Comparison of ENCODE assay signal across 10 cellular contexts in genomic region chr1:36300526-36300925, GRCh38. TPM values are rescaled to one million over a fixed set of nuclear protein-coding genes. Genes with fewer than 3 reads are reported as not detected.
A peak's percentile ranks its signal among the peaks of the same experiment; 100 is the strongest.
DNase-seq lines count a peak whose midpoint lies in the region; ATAC-seq and TF ChIP-seq lines count a peak whose summit lies in the region.
"Had no signal": no experiment of that assay in that cellular context is flagged by ENCODE, and none has a peak within 500 bp of the region (broad histone marks: within the 10 kb centered on the region; RNA-seq: fewer than 3 reads in every experiment).

No MANE protein-coding gene starts in this region.

- no peak for DNase-seq in activated naive CD4-positive, alpha-beta T cell treated with anti-CD3 and anti-CD28 coated beads, Interleukin-2, amount 10 ng/mL, durations not matched to agents 7 days and 5 days
- DNase-seq in activated naive CD4-positive, alpha-beta T cell (lab: John Stamatoyannopoulos, UW) = no peak
- DNase-seq in activated naive CD8-positive, alpha-beta T cell treated with anti-CD3 and anti-CD28 coated beads, Interleukin-2, amount 10 ng/mL, durations not matched to agents 7 days and 5 days = no peak
- no peak for DNase-seq in tibial nerve (ENCODE audit: low spot score in 2 of 2)
- DNase-seq in SKM-1 (lab: John Stamatoyannopoulos, UW; ENCODE audit: unreplicated experiment) = no peak
- no peak for DNase-seq in NCI-H1092 (lab: John Stamatoyannopoulos, UW)
- no peak for DNase-seq in foreskin melanocyte

- TF ChIP-seq CTCF in liver (IDR thresholded peaks at IDR 0.05; ENCODE audit: low read depth, low read length, missing input control) (no peak), tibial nerve (IDR thresholded peaks at IDR 0.05) (no peak)

- peaks cover 48% of the 10 kb centered on the region for H3K36me3 Mint-ChIP-seq in activated naive CD4-positive, alpha-beta T cell treated with anti-CD3 and anti-CD28 coated beads, Interleukin-2, amount 10 ng/mL, durations not matched to agents 7 days and 5 days
- peaks cover 29% of the 10 kb centered on the region for H3K36me3 Mint-ChIP-seq in activated naive CD8-positive, alpha-beta T cell treated with anti-CD3 and anti-CD28 coated beads, Interleukin-2, amount 10 ng/mL, durations not matched to agents 7 days and 5 days

- no peak overlapping the region for H3K4me3 ChIP-seq in liver (ENCODE audit: low read depth in 1 of 3, low read length in 3 of 3)
- H3K4me3 ChIP-seq in tibial nerve = no peak overlapping the region
- H3K4me3 ChIP-seq: BLaER1 had no signal

- H3K27me3 Mint-ChIP-seq in activated naive CD4-positive, alpha-beta T cell treated with anti-CD3 and anti-CD28 coated beads, Interleukin-2, amount 10 ng/mL, durations not matched to agents 7 days and 5 days = no peaks in the 10 kb centered on the region
- no peaks in the 10 kb centered on the region for H3K27me3 Mint-ChIP-seq in activated naive CD8-positive, alpha-beta T cell treated with anti-CD3 and anti-CD28 coated beads, Interleukin-2, amount 10 ng/mL, durations not matched to agents 7 days and 5 days
- H3K27me3 Mint-ChIP-seq: progenitor cell of endocrine pancreas had no signal

- H3K36me3 ChIP-seq in liver (ENCODE audit: control insufficient read depth in 4 of 4, insufficient read depth in 3 of 4, low read depth in 1 of 4, low read length in 3 of 4) (peaks cover 18 to 69% (median 55%) of the 10 kb centered on the region in 4 donors), tibial nerve (peaks cover 10 to 87% (median 13%) of the 10 kb centered on the region in 3 donors)

- H3K4me3 Mint-ChIP-seq in activated naive CD4-positive, alpha-beta T cell treated with anti-CD3 and anti-CD28 coated beads, Interleukin-2, amount 10 ng/mL, durations not matched to agents 7 days and 5 days = no peak overlapping the region
- H3K4me3 Mint-ChIP-seq in activated naive CD8-positive, alpha-beta T cell treated with anti-CD3 and anti-CD28 coated beads, Interleukin-2, amount 10 ng/mL, durations not matched to agents 7 days and 5 days = no peak overlapping the region

- no peak for TF ChIP-seq POLR2A in tibial nerve (IDR thresholded peaks at IDR 0.05)

- peak overlapping the region; percentile 8 for H3K27ac Mint-ChIP-seq in activated naive CD4-positive, alpha-beta T cell treated with anti-CD3 and anti-CD28 coated beads, Interleukin-2, amount 10 ng/mL, durations not matched to agents 7 days and 5 days
- H3K27ac Mint-ChIP-seq in activated naive CD8-positive, alpha-beta T cell treated with anti-CD3 and anti-CD28 coated beads, Interleukin-2, amount 10 ng/mL, durations not matched to agents 7 days and 5 days = peak overlapping the region; percentile 2

- H3K9ac ChIP-seq in liver (ENCODE audit: low read depth in 1 of 2, low read length in 2 of 2) = no peak overlapping the region
- H3K9ac ChIP-seq: BLaER1 had no signal

- CTCF ChIA-PET in activated naive CD4-positive, alpha-beta T cell treated with anti-CD3 and anti-CD28 coated beads, Interleukin-2, amount 10 ng/mL, durations not matched to agents 7 days and 5 days (lab: Charles Lee) = interaction anchor here (0.7 to 2.2 kb wide), 9 partner anchors 8 to 151 kb away, joined by 3 to 7 read pairs (median 4); partner anchors contain the start of gene TRAPPC3

- no peak for TF ChIP-seq RAD21 in liver (IDR thresholded peaks at IDR 0.05)

- H3K27me3 ChIP-seq in liver (ENCODE audit: control insufficient read depth in 4 of 4, insufficient read depth in 4 of 4, low read length in 3 of 4) (no peaks in the 10 kb centered on the region), tibial nerve (no peaks in the 10 kb centered on the region)
- H3K27me3 ChIP-seq: BLaER1 had no signal

- H3K27ac ChIP-seq in liver (ENCODE audit: low read depth in 1 of 2, low read length in 2 of 2) (peak overlapping the region; percentile 61 to 75), tibial nerve (peak overlapping the region in 3 of 4 donors; percentile 8 to 40 (median 17))
- H3K27ac ChIP-seq: BLaER1 had no signal

- POLR2A ChIA-PET in activated naive CD8-positive, alpha-beta T cell treated with anti-CD3 and anti-CD28 coated beads, Interleukin-2, amount 10 ng/mL, durations not matched to agents 7 days and 5 days (lab: Charles Lee) = no interaction called here

- H3K9me3 ChIP-seq in liver (ENCODE audit: control insufficient read depth in 4 of 4, low read length in 3 of 4) (no peaks in the 10 kb centered on the region), tibial nerve (no peaks in the 10 kb centered on the region)
- H3K9me3 ChIP-seq: BLaER1 had no signal

- H3K4me1 Mint-ChIP-seq in activated naive CD4-positive, alpha-beta T cell treated with anti-CD3 and anti-CD28 coated beads, Interleukin-2, amount 10 ng/mL, durations not matched to agents 7 days and 5 days = peaks cover 16% of the 10 kb centered on the region
- H3K4me1 Mint-ChIP-seq in activated naive CD8-positive, alpha-beta T cell treated with anti-CD3 and anti-CD28 coated beads, Interleukin-2, amount 10 ng/mL, durations not matched to agents 7 days and 5 days = peaks cover 12% of the 10 kb centered on the region

- H3K9me3 Mint-ChIP-seq in activated naive CD4-positive, alpha-beta T cell treated with anti-CD3 and anti-CD28 coated beads, Interleukin-2, amount 10 ng/mL, durations not matched to agents 7 days and 5 days = no peaks in the 10 kb centered on the region
- no peaks in the 10 kb centered on the region for H3K9me3 Mint-ChIP-seq in activated naive CD8-positive, alpha-beta T cell treated with anti-CD3 and anti-CD28 coated beads, Interleukin-2, amount 10 ng/mL, durations not matched to agents 7 days and 5 days

- TF ChIP-seq EP300 in tibial nerve (IDR thresholded peaks at IDR 0.05) = no peak

- H3K4me1 ChIP-seq in liver (ENCODE audit: control insufficient read depth in 4 of 4, insufficient read depth in 4 of 4, low read length in 3 of 4) (peaks cover 0 to 2% (median under 1%) of the 10 kb centered on the region in 4 donors), tibial nerve (peaks cover 0 to 18% (median under 1%) of the 10 kb centered on the region in 4 donors)

- 90% methylated on average over 1 of the region's 1 CpG for WGBS in liver
- WGBS in tibial nerve, 2 donors = 86 to 92% methylated on average over 1 of the region's 1 CpG

- no peak for ATAC-seq in activated naive CD8-positive, alpha-beta T cell treated with anti-CD3 and anti-CD28 coated beads, Interleukin-2, amount 10 ng/mL, durations not matched to agents 7 days and 5 days (ENCODE audit: low read depth)

TF ChIP-seq in liver, 16 proteins besides CTCF, POLR2A, EP300 and RAD21:
- TF ChIP-seq RXRA (IDR thresholded peaks at IDR 0.05) = no peak
- TF ChIP-seq, protein P1, sequence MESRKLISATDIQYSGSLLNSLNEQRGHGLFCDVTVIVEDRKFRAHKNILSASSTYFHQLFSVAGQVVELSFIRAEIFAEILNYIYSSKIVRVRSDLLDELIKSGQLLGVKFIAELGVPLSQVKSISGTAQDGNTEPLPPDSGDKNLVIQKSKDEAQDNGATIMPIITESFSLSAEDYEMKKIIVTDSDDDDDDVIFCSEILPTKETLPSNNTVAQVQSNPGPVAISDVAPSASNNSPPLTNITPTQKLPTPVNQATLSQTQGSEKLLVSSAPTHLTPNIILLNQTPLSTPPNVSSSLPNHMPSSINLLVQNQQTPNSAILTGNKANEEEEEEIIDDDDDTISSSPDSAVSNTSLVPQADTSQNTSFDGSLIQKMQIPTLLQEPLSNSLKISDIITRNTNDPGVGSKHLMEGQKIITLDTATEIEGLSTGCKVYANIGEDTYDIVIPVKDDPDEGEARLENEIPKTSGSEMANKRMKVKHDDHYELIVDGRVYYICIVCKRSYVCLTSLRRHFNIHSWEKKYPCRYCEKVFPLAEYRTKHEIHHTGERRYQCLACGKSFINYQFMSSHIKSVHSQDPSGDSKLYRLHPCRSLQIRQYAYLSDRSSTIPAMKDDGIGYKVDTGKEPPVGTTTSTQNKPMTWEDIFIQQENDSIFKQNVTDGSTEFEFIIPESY (IDR thresholded peaks at IDR 0.05) = no peak
- TF ChIP-seq EGR1 (IDR thresholded peaks at IDR 0.05; ENCODE audit: low read depth in 2 of 2) = no peak
- TF ChIP-seq TAF1 (conservative IDR thresholded peaks at IDR 0.05) = no peak
- TF ChIP-seq FOXA1 (IDR thresholded peaks at IDR 0.05) = no peak
- TF ChIP-seq, protein P2, sequence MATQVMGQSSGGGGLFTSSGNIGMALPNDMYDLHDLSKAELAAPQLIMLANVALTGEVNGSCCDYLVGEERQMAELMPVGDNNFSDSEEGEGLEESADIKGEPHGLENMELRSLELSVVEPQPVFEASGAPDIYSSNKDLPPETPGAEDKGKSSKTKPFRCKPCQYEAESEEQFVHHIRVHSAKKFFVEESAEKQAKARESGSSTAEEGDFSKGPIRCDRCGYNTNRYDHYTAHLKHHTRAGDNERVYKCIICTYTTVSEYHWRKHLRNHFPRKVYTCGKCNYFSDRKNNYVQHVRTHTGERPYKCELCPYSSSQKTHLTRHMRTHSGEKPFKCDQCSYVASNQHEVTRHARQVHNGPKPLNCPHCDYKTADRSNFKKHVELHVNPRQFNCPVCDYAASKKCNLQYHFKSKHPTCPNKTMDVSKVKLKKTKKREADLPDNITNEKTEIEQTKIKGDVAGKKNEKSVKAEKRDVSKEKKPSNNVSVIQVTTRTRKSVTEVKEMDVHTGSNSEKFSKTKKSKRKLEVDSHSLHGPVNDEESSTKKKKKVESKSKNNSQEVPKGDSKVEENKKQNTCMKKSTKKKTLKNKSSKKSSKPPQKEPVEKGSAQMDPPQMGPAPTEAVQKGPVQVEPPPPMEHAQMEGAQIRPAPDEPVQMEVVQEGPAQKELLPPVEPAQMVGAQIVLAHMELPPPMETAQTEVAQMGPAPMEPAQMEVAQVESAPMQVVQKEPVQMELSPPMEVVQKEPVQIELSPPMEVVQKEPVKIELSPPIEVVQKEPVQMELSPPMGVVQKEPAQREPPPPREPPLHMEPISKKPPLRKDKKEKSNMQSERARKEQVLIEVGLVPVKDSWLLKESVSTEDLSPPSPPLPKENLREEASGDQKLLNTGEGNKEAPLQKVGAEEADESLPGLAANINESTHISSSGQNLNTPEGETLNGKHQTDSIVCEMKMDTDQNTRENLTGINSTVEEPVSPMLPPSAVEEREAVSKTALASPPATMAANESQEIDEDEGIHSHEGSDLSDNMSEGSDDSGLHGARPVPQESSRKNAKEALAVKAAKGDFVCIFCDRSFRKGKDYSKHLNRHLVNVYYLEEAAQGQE (IDR thresholded peaks at IDR 0.05) = no peak
- TF ChIP-seq FOXA2 (IDR thresholded peaks at IDR 0.05) = no peak
- TF ChIP-seq HNF4G (IDR thresholded peaks at IDR 0.05) = no peak
- no peak for TF ChIP-seq SP1 (IDR thresholded peaks at IDR 0.05)
TF ChIP-seq in liver: peak in this region for 0.

RNA-seq across cellular contexts. Expression of gene SH3D21, which starts 5.6 kb away (rescaled TPM):
- total RNA-seq in activated naive CD8-positive, alpha-beta T cell treated with anti-CD3 and anti-CD28 coated beads, Interleukin-2, amount 10 ng/mL, durations not matched to agents 7 days and 5 days = 10 to 100 TPM; 24.9 to 26.5 TPM
- total RNA-seq in liver = 1 to 10 TPM in 1 of 2 donors, under 1 TPM in 1; 0.47 to 1.0 TPM
- under 1 TPM; 0.29 to 0.36 TPM for polyA plus RNA-seq in liver
- total RNA-seq in tibial nerve = 1 to 10 TPM; 1.5 to 4.1 (median 2.4) TPM

RNA-seq across cellular contexts. Expression of gene EVA1B, which starts 22.9 kb away (rescaled TPM):
- total RNA-seq in activated naive CD8-positive, alpha-beta T cell treated with anti-CD3 and anti-CD28 coated beads, Interleukin-2, amount 10 ng/mL, durations not matched to agents 7 days and 5 days = 10 to 100 TPM; 11.6 to 14.1 TPM
- 10 to 100 TPM in 1 of 2 donors, 1 to 10 TPM in 1; 5.6 to 22.7 TPM for total RNA-seq in liver
- 10 to 100 TPM in 1 of 2 donors, 1 to 10 TPM in 1; 3.3 to 11.2 TPM for polyA plus RNA-seq in liver
- 100 to 1,000 TPM in 1 of 4 donors, 10 to 100 TPM in 3; 61.4 to 128 (median 86.3) TPM for total RNA-seq in tibial nerve

Comparison
In these comparisons a context has a peak if more than half of its experiments do, and no peak if none do; other contexts are left out.
1. RNA of gene SH3D21, which starts 5.6 kb away (total RNA-seq): 24.9 to 26.5 TPM in activated naive CD8-positive, alpha-beta T cell treated with anti-CD3 and anti-CD28 coated beads, Interleukin-2, amount 10 ng/mL, durations not matched to agents 7 days and 5 days; 1.5 to 4.1 TPM in tibial nerve and 0.47 to 1.0 TPM in liver; every median in the first group is over 4 times any median in the second.